Comparison of ENCODE assay signal across 12 cellular contexts in the genomic region with DNA sequence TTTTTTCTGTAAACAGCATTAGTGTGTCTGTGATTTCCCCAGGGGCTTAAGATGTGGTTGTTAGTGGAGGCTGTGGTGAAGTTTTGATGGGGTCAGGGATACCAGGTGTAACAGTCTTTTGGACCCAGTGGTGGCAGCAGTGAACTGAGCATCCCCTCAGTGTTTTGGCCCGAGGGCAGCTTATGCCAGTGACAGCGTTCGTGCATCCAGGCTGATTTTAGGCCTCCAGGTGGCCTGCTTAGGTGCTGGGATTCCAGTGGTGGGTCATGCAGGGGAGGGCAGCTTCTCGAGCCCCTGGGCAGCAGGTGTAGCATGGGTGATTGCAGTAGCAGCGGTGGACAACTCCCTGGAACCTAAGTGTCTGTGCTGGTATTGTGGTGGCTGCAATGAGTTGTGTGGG. TPM values are rescaled to one million over a fixed set of nuclear protein-coding genes. Genes with fewer than 3 reads are reported as not detected.
A peak's percentile ranks its signal among the peaks of the same experiment; 100 is the strongest.
DNase-seq lines count a peak whose midpoint lies in the region; ATAC-seq lines count a peak whose summit lies in the region.
"Had no signal": no experiment of that assay in that cellular context is flagged by ENCODE, and none has a peak within 500 bp of the region (broad histone marks: within the 10 kb centered on the region; RNA-seq: fewer than 3 reads in every experiment).

No MANE protein-coding gene starts in this region.

- H3K27me3 Mint-ChIP-seq in activated CD4-positive, alpha-beta memory T cell treated with anti-CD3 and anti-CD28 coated beads for 36 hours, result no peaks in the 10 kb centered on the region

- no peak overlapping the region for H3K27ac ChIP-seq in right cardiac atrium (ENCODE audit: low read length)
- H3K27ac ChIP-seq: coronary artery, SK-N-MC had no signal

- intact Hi-C loops in right cardiac atrium (cut with DNase I), result no loop called here
- intact Hi-C loops in left ventricle myocardium superior (cut with micrococcal nuclease), result no loop called here
- intact Hi-C loops in activated CD4-positive, alpha-beta memory T cell treated with anti-CD3 and anti-CD28 coated beads for 36 hours (cut with micrococcal nuclease), result no loop called here

- ATAC-seq in right cardiac atrium (peak in 1 of 2 donors; percentile 20), left ventricle myocardium superior (no peak), GM18861 (IDR thresholded peaks at IDR 0.05; ENCODE audit: unreplicated experiment) (no peak), GM21825 (IDR thresholded peaks at IDR 0.05; ENCODE audit: unreplicated experiment) (no peak)

- peaks cover 9% of the 10 kb centered on the region for H3K36me3 Mint-ChIP-seq in activated CD4-positive, alpha-beta memory T cell treated with anti-CD3 and anti-CD28 coated beads for 36 hours

- CTCF ChIA-PET in activated CD4-positive, alpha-beta memory T cell treated with anti-CD3 and anti-CD28 coated beads for 36 hours (lab: Charles Lee), result no interaction called here

- no peak overlapping the region for H3K4me3 ChIP-seq in right cardiac atrium (ENCODE audit: low read length)
- H3K4me3 ChIP-seq: coronary artery, SK-N-MC had no signal

- peak in 2 of 3 donors; percentile 21 to 23 for DNase-seq in right cardiac atrium
- no peak for DNase-seq in left ventricle myocardium superior
- no peak for DNase-seq in activated CD4-positive, alpha-beta memory T cell treated with anti-CD3 and anti-CD28 coated beads for 36 hours
- DNase-seq in iPS-NIHi11 (ENCODE audit: low spot score), result peak; percentile 19
- DNase-seq in NCI-H524 treated with DMSO at 0.1 percent for 48 hours (lab: John Stamatoyannopoulos, UW), result no peak
- no peak for DNase-seq in NCI-H2196 treated with DMSO at 0.1 percent for 48 hours (lab: John Stamatoyannopoulos, UW; ENCODE audit: unreplicated experiment)
- DNase-seq: midbrain, NCI-H226 had no signal

- H3K27me3 ChIP-seq in right cardiac atrium (ENCODE audit: control insufficient read depth, insufficient read depth), result no peaks in the 10 kb centered on the region

- no peaks in the 10 kb centered on the region for H3K4me1 ChIP-seq in right cardiac atrium (ENCODE audit: control insufficient read depth, insufficient read depth, low read length)

- peaks cover 87% of the 10 kb centered on the region for H3K4me1 Mint-ChIP-seq in activated CD4-positive, alpha-beta memory T cell treated with anti-CD3 and anti-CD28 coated beads for 36 hours (ENCODE audit: low read depth)

- 88% methylated on average over 5 of the region's 5 CpGs for WGBS in right cardiac atrium

- peaks cover 17% of the 10 kb centered on the region for H3K9me3 Mint-ChIP-seq in activated CD4-positive, alpha-beta memory T cell treated with anti-CD3 and anti-CD28 coated beads for 36 hours

- no peaks in the 10 kb centered on the region for H3K9me3 ChIP-seq in right cardiac atrium (ENCODE audit: control insufficient read depth, low read length)

- POLR2A ChIA-PET in activated CD4-positive, alpha-beta memory T cell treated with anti-CD3 and anti-CD28 coated beads for 36 hours (lab: Charles Lee), result interaction anchor here (1.0 kb wide), 1 partner anchor 13 kb away, joined by 3 read pairs; no protein-coding TSS in a partner anchor

- H3K4me3 Mint-ChIP-seq in activated CD4-positive, alpha-beta memory T cell treated with anti-CD3 and anti-CD28 coated beads for 36 hours, result no peak overlapping the region

- peak overlapping the region; percentile 55 for H3K27ac Mint-ChIP-seq in activated CD4-positive, alpha-beta memory T cell treated with anti-CD3 and anti-CD28 coated beads for 36 hours

RNA-seq across cellular contexts. Expression of a gene that starts 29.2 kb away (rescaled TPM):
- total RNA-seq in right cardiac atrium, result 100 to 1,000 TPM in 1 of 4 donors, 10 to 100 TPM in 3; 85.3 to 118 (median 94.5) TPM
- 44.7 TPM for polyA plus RNA-seq in right cardiac atrium
- total RNA-seq in left ventricle myocardium superior, result 97.7 TPM
- total RNA-seq in activated CD4-positive, alpha-beta memory T cell treated with anti-CD3 and anti-CD28 coated beads for 36 hours, result 100 to 1,000 TPM; 115 to 117 TPM

Comparison
In these comparisons a context has a peak if more than half of its experiments do, and no peak if none do; other contexts are left out.
1. DNase-seq: peak in right cardiac atrium (2 of 3) and iPS-NIHi11 (single experiment); none in left ventricle myocardium superior (single experiment), activated CD4-positive, alpha-beta memory T cell treated with anti-CD3 and anti-CD28 coated beads for 36 hours (single experiment), NCI-H524 treated with DMSO at 0.1 percent for 48 hours (single experiment) and NCI-H2196 treated with DMSO at 0.1 percent for 48 hours (single experiment).